In the genomic region with DNA sequence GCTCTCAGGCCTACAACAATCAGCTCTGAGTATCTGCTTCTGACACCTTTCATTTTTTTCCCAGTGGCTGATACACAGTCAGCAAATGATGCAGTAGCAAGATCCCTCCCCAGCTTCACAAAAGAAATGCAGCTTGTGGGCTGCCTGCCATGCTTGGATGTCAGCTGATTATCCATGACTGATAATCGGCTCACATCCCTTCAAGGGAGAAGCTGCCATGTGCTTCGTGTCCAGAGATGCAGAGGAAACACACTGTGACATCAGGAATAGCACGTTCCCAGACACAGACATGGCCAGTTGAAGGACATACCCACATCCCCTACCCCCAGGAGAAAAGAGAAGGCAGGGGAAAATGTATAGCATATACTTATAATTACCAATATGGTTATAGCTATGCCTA, we compare ENCODE assay signal across 1 cellular context.
TF ChIP-seq lines count a peak whose summit lies in the region.

No MANE protein-coding gene starts in this region.

TF ChIP-seq in SK-N-SH, 30 proteins besides CTCF, POLR2A, EP300 and RAD21 (continued from another document):
- TF ChIP-seq MEF2A (IDR thresholded peaks at IDR 0.05; ENCODE audit: borderline replicate concordance, low read depth) (no peak), GATA2 (CRISPR knock-in tag; IDR thresholded peaks at IDR 0.05) (peak; percentile 96), RCOR1 (IDR thresholded peaks at IDR 0.05; ENCODE audit: low read length) (peak; percentile 96), MXI1 (IDR thresholded peaks at IDR 0.05; ENCODE audit: low read depth, low read length) (peak; percentile 89), RFX5 (IDR thresholded peaks at IDR 0.05; ENCODE audit: low read length) (0 out of 2 replicates have a peak, but pooled peaks have one; percentile 15), FOXJ3 (CRISPR knock-in tag; IDR thresholded peaks at IDR 0.05) (peak; percentile 83; the same call in 1 of the 2 replicates), CHD2 (IDR thresholded peaks at IDR 0.05; ENCODE audit: low read length, partially characterized antibody) (peak; percentile 81), EZH2phosphoT487 (IDR thresholded peaks at IDR 0.05; ENCODE audit: borderline replicate concordance, low read depth) (no peak), SIN3A (IDR thresholded peaks at IDR 0.05; ENCODE audit: borderline replicate concordance, low read depth, low read length) (no peak), TEAD4 (IDR thresholded peaks at IDR 0.05; ENCODE audit: borderline replicate concordance, insufficient read depth) (no peak), ELF1 (IDR thresholded peaks at IDR 0.05) (no peak), POLR2AphosphoS5 (IDR thresholded peaks at IDR 0.05; ENCODE audit: low read depth, low read length) (no peak), RXRA (IDR thresholded peaks at IDR 0.05; ENCODE audit: borderline replicate concordance, low read depth) (no peak), JUND (IDR thresholded peaks at IDR 0.05) (no peak), SMC3 (IDR thresholded peaks at IDR 0.05; ENCODE audit: low read depth, low read length) (no peak), FOXM1 (IDR thresholded peaks at IDR 0.05; ENCODE audit: low read depth) (no peak), TCF12 (IDR thresholded peaks at IDR 0.05) (no peak), NRF1 (IDR thresholded peaks at IDR 0.05; ENCODE audit: low read depth, low read length) (no peak)
- TF ChIP-seq, protein P1, sequence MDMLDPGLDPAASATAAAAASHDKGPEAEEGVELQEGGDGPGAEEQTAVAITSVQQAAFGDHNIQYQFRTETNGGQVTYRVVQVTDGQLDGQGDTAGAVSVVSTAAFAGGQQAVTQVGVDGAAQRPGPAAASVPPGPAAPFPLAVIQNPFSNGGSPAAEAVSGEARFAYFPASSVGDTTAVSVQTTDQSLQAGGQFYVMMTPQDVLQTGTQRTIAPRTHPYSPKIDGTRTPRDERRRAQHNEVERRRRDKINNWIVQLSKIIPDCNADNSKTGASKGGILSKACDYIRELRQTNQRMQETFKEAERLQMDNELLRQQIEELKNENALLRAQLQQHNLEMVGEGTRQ (IDR thresholded peaks at IDR 0.05; ENCODE audit: borderline replicate concordance, low read depth, low read length): 0 out of 2 replicates have a peak, but pooled peaks have one; percentile 10
- TF ChIP-seq, protein P2, sequence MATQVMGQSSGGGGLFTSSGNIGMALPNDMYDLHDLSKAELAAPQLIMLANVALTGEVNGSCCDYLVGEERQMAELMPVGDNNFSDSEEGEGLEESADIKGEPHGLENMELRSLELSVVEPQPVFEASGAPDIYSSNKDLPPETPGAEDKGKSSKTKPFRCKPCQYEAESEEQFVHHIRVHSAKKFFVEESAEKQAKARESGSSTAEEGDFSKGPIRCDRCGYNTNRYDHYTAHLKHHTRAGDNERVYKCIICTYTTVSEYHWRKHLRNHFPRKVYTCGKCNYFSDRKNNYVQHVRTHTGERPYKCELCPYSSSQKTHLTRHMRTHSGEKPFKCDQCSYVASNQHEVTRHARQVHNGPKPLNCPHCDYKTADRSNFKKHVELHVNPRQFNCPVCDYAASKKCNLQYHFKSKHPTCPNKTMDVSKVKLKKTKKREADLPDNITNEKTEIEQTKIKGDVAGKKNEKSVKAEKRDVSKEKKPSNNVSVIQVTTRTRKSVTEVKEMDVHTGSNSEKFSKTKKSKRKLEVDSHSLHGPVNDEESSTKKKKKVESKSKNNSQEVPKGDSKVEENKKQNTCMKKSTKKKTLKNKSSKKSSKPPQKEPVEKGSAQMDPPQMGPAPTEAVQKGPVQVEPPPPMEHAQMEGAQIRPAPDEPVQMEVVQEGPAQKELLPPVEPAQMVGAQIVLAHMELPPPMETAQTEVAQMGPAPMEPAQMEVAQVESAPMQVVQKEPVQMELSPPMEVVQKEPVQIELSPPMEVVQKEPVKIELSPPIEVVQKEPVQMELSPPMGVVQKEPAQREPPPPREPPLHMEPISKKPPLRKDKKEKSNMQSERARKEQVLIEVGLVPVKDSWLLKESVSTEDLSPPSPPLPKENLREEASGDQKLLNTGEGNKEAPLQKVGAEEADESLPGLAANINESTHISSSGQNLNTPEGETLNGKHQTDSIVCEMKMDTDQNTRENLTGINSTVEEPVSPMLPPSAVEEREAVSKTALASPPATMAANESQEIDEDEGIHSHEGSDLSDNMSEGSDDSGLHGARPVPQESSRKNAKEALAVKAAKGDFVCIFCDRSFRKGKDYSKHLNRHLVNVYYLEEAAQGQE (IDR thresholded peaks at IDR 0.05; ENCODE audit: low read depth, low read length): no peak
- TF ChIP-seq, protein P3, sequence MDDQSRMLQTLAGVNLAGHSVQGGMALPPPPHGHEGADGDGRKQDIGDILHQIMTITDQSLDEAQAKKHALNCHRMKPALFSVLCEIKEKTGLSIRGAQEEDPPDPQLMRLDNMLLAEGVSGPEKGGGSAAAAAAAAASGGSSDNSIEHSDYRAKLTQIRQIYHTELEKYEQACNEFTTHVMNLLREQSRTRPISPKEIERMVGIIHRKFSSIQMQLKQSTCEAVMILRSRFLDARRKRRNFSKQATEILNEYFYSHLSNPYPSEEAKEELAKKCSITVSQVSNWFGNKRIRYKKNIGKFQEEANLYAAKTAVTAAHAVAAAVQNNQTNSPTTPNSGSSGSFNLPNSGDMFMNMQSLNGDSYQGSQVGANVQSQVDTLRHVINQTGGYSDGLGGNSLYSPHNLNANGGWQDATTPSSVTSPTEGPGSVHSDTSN (IDR thresholded peaks at IDR 0.05): no peak
- TF ChIP-seq, protein P4, sequence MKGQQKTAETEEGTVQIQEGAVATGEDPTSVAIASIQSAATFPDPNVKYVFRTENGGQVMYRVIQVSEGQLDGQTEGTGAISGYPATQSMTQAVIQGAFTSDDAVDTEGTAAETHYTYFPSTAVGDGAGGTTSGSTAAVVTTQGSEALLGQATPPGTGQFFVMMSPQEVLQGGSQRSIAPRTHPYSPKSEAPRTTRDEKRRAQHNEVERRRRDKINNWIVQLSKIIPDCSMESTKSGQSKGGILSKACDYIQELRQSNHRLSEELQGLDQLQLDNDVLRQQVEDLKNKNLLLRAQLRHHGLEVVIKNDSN (IDR thresholded peaks at IDR 0.05; ENCODE audit: borderline replicate concordance, low read depth): no peak
- TF ChIP-seq, protein P5, sequence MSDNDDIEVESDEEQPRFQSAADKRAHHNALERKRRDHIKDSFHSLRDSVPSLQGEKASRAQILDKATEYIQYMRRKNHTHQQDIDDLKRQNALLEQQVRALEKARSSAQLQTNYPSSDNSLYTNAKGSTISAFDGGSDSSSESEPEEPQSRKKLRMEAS (IDR thresholded peaks at IDR 0.05; ENCODE audit: low read depth): no peak
- TF ChIP-seq, protein P6, sequence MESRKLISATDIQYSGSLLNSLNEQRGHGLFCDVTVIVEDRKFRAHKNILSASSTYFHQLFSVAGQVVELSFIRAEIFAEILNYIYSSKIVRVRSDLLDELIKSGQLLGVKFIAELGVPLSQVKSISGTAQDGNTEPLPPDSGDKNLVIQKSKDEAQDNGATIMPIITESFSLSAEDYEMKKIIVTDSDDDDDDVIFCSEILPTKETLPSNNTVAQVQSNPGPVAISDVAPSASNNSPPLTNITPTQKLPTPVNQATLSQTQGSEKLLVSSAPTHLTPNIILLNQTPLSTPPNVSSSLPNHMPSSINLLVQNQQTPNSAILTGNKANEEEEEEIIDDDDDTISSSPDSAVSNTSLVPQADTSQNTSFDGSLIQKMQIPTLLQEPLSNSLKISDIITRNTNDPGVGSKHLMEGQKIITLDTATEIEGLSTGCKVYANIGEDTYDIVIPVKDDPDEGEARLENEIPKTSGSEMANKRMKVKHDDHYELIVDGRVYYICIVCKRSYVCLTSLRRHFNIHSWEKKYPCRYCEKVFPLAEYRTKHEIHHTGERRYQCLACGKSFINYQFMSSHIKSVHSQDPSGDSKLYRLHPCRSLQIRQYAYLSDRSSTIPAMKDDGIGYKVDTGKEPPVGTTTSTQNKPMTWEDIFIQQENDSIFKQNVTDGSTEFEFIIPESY (IDR thresholded peaks at IDR 0.05; ENCODE audit: borderline replicate concordance, low read depth): no peak
